Comparison of ENCODE assay signal across 14 cellular contexts in the genomic region with DNA sequence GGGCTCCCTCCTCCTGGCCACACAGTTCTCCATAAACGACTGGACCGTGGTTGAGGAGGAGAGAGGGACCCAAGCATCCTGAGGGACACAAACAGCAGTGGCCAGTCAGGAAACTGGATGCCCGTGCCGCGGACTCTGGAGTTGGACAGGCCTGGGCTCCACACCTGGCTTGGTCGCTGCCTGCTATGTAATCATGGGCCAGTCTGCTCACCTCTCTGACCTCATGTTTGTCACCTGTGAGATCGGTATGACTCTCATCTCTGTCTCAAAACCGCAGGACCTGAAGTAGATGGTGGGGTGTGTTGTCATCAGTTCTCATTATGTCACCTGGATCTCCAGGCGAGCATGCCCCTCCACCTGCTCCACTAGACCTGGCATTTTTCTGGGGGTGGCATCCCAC. TPM values are rescaled to one million over a fixed set of nuclear protein-coding genes. Genes with fewer than 3 reads are reported as not detected.
DNase-seq lines count a peak whose midpoint lies in the region; ATAC-seq and TF ChIP-seq lines count a peak whose summit lies in the region.
"Had no signal": no experiment of that assay in that cellular context is flagged by ENCODE, and none has a peak within 500 bp of the region (broad histone marks: within the 10 kb centered on the region; RNA-seq: fewer than 3 reads in every experiment).

No MANE protein-coding gene starts in this region.

- no peaks in the 10 kb centered on the region for H3K27me3 Mint-ChIP-seq in endodermal cell (ENCODE audit: insufficient read depth)
- peaks cover 3% of the 10 kb centered on the region for H3K27me3 Mint-ChIP-seq in activated T-cell treated with anti-CD3 and anti-CD28 coated beads, Interleukin-2, amount 50 U/mL, for 4 hours (ENCODE audit: low read depth)

- H2AK5ac ChIP-seq in IMR-90 (ENCODE audit: low read depth, low read length), result peak overlapping the region; percentile 100

- ATAC-seq in IMR-90 (ENCODE audit: low read depth) (no peak), HG03442 (IDR thresholded peaks at IDR 0.05; ENCODE audit: unreplicated experiment) (no peak)
- ATAC-seq in activated T-cell treated with anti-CD3 and anti-CD28 coated beads, Interleukin-2, amount 50 U/mL, for 4 hours, result no peak

- H2BK120ac ChIP-seq in IMR-90 (ENCODE audit: low read depth, low read length), result peak overlapping the region; percentile 63

- DNase-seq in COLO668 (lab: John Stamatoyannopoulos, UW; ENCODE audit: unreplicated experiment) (peak; percentile 51), IMR-90 (no peak), endodermal cell (no peak), HPDE6-E6E7 (ENCODE audit: extremely low spot score) (no peak), NCI-H524 (lab: John Stamatoyannopoulos, UW) (no peak)
- no peak for DNase-seq in activated T-cell treated with anti-CD3 and anti-CD28 coated beads, Interleukin-2, amount 50 U/mL, for 4 hours
- DNase-seq: amniotic stem cell; C1 segment of cervical spinal cord; stimulated activated CD4-positive, alpha-beta T cell treated with anti-CD3 and anti-CD28 coated beads, Interleukin-2, amount 100 ng/mL, for 24 hours; T1000 had no signal

- no peak overlapping the region for H3K56ac ChIP-seq in IMR-90 (ENCODE audit: extremely low read depth, insufficient read depth, low read length)

- no peak overlapping the region for H3K18ac ChIP-seq in IMR-90 (ENCODE audit: low read depth, low read length)

- no peaks in the 10 kb centered on the region for H3K9me3 Mint-ChIP-seq in endodermal cell
- H3K9me3 Mint-ChIP-seq in activated T-cell treated with anti-CD3 and anti-CD28 coated beads, Interleukin-2, amount 50 U/mL, for 4 hours, result no peaks in the 10 kb centered on the region
- H3K9me3 Mint-ChIP-seq: neural progenitor cell had no signal

- no TSS peak for BruUV-seq in IMR-90 (replicated peaks; lab: Mats Ljungman, UMichigan)

- H2BK5ac ChIP-seq in IMR-90 (ENCODE audit: low read depth, low read length, poor library complexity, severe bottlenecking), result no peak overlapping the region

- H2AK9ac ChIP-seq in IMR-90 (replicated peaks; ENCODE audit: low read depth, low read length, poor library complexity), result no peak overlapping the region

- no peak for TF ChIP-seq POLR2A in IMR-90 (IDR thresholded peaks at IDR 0.05; ENCODE audit: low read depth, low read length)

- peak overlapping the region; percentile 60 for H2BK20ac ChIP-seq in IMR-90 (ENCODE audit: low read depth, low read length)

- H4K91ac ChIP-seq in IMR-90 (ENCODE audit: insufficient read depth, low read depth, low read length), result peak overlapping the region; percentile 90

- no peak for TF ChIP-seq CTCF in IMR-90 (conservative IDR thresholded peaks at IDR 0.05; ENCODE audit: low read depth, low read length)
- TF ChIP-seq CTCF in endodermal cell (conservative IDR thresholded peaks at IDR 0.05), result no peak

- H3K9ac ChIP-seq in IMR-90 (ENCODE audit: low read depth, low read length) (no peak overlapping the region), endodermal cell (ENCODE audit: extremely low read depth, low read length, poor library complexity, severe bottlenecking) (no peak overlapping the region), skeletal muscle satellite cell (ENCODE audit: low read depth, low read length) (no peak overlapping the region)
- H3K9ac ChIP-seq: neural progenitor cell had no signal

- H3K9me1 ChIP-seq in IMR-90 (ENCODE audit: insufficient read depth, low read length), result peaks cover 34% of the 10 kb centered on the region

- TF ChIP-seq RAD21 in IMR-90 (IDR thresholded peaks at IDR 0.05; ENCODE audit: low read length), result no peak

- H4K20me1 ChIP-seq in IMR-90 (ENCODE audit: insufficient read depth, low read length), result peaks cover 8% of the 10 kb centered on the region; the same call in 1 of the 2 replicates

- no peak overlapping the region for H4K5ac ChIP-seq in IMR-90 (ENCODE audit: low read depth, low read length)

- H3K4me1 Mint-ChIP-seq in endodermal cell, result peaks cover 29% of the 10 kb centered on the region
- peaks cover 35% of the 10 kb centered on the region for H3K4me1 Mint-ChIP-seq in activated T-cell treated with anti-CD3 and anti-CD28 coated beads, Interleukin-2, amount 50 U/mL, for 4 hours (ENCODE audit: low read depth)

- H3K27ac ChIP-seq in IMR-90 (ENCODE audit: insufficient read depth, low read length) (no peak overlapping the region), endodermal cell (ENCODE audit: low read depth, low read length) (no peak overlapping the region)
- H3K27ac ChIP-seq: epithelial cell of prostate, neural progenitor cell had no signal

- in situ Hi-C loops in IMR-90 (cut with MboI; ENCODE audit: low sequenced_read_pairs), result no loop called here

- 97% methylated on average over 4 of the region's 9 CpGs; no CpG with 5 or more reads in 1 of the 2 experiments for WGBS in IMR-90 (ENCODE audit: extremely low coverage in 2 of 2, insufficient read length in 1 of 2), 2 experiments
- 94 to 100% methylated on average over 2 to 9 of the region's 9 CpGs for WGBS in endodermal cell (ENCODE audit: insufficient coverage in 1 of 2, insufficient read length in 1 of 2), 2 experiments

- H3K14ac ChIP-seq in IMR-90 (replicated peaks; ENCODE audit: low read depth, low read length), result 0 out of 2 replicates have a peak overlapping the region, but pooled peaks have one; percentile 32

- no peaks in the 10 kb centered on the region for H3K9me3 ChIP-seq in IMR-90 (ENCODE audit: control insufficient read depth, insufficient read depth, low read length)
- no peaks in the 10 kb centered on the region for H3K9me3 ChIP-seq in endodermal cell (ENCODE audit: control insufficient read depth, low read length)
- H3K9me3 ChIP-seq in skeletal muscle satellite cell (replicated peaks; ENCODE audit: low read length), result no peaks in the 10 kb centered on the region

- H3K27ac Mint-ChIP-seq in endodermal cell, result peak overlapping the region; percentile 35

- H3K4me3 ChIP-seq in IMR-90 (ENCODE audit: insufficient read depth, low read depth, low read length), result no peak overlapping the region
- no peak overlapping the region for H3K4me3 ChIP-seq in endodermal cell (ENCODE audit: low read length)
- no peak overlapping the region for H3K4me3 ChIP-seq in skeletal muscle satellite cell (ENCODE audit: low read length)
- H3K4me3 ChIP-seq: neural progenitor cell had no signal

- dilution Hi-C loops in IMR-90 (cut with HindIII; ENCODE audit: low sequenced_read_pairs, unreplicated experiment), result no loop called here

- CTCF ChIA-PET in IMR-90 (lab: Yijun Ruan, JAX), result no interaction called here

- intact Hi-C loops in IMR-90 (cut with micrococcal nuclease), result no loop called here

- H2AFZ ChIP-seq in IMR-90 (replicated peaks; ENCODE audit: low read length, poor library complexity), result peak overlapping the region; percentile 56
- H2AFZ ChIP-seq: neural progenitor cell had no signal

- H3K4me1 ChIP-seq in IMR-90 (ENCODE audit: control insufficient read depth, insufficient read depth, low read length), result peaks cover 45% of the 10 kb centered on the region
- peaks cover 25% of the 10 kb centered on the region for H3K4me1 ChIP-seq in endodermal cell (ENCODE audit: control insufficient read depth, insufficient read depth, low read length)
- peaks cover 99% of the 10 kb centered on the region for H3K4me1 ChIP-seq in skeletal muscle satellite cell (ENCODE audit: control insufficient read depth, insufficient read depth, low read length)

- H3K27me3 ChIP-seq in IMR-90 (ENCODE audit: control insufficient read depth, insufficient read depth, low read length) (no peaks in the 10 kb centered on the region), endodermal cell (ENCODE audit: control insufficient read depth, insufficient read depth, low read length, poor library complexity, severe bottlenecking) (no peaks in the 10 kb centered on the region), skeletal muscle satellite cell (ENCODE audit: control insufficient read depth, insufficient read depth, low read length) (no peaks in the 10 kb centered on the region)
- H3K27me3 ChIP-seq: neural progenitor cell had no signal

- peak overlapping the region; percentile 55; the same call in 1 of the 2 replicates for H3K23ac ChIP-seq in IMR-90 (ENCODE audit: low read depth, low read length)

- peaks cover 38 to 93% of the 10 kb centered on the region in 2 experiments for H3K79me1 ChIP-seq in IMR-90 (ENCODE audit: low read depth in 1 of 2, low read length in 2 of 2)

- H4K8ac ChIP-seq in IMR-90 (ENCODE audit: low read depth in 2 of 2, low read length in 2 of 2), result no peak overlapping the region

- no peak overlapping the region for H3K4me3 Mint-ChIP-seq in endodermal cell
- no peak overlapping the region for H3K4me3 Mint-ChIP-seq in activated T-cell treated with anti-CD3 and anti-CD28 coated beads, Interleukin-2, amount 50 U/mL, for 4 hours
- H3K4me3 Mint-ChIP-seq: neural progenitor cell had no signal

- H3K36me3 Mint-ChIP-seq in endodermal cell (ENCODE audit: low read depth), result no peaks in the 10 kb centered on the region
- no peaks in the 10 kb centered on the region for H3K36me3 Mint-ChIP-seq in activated T-cell treated with anti-CD3 and anti-CD28 coated beads, Interleukin-2, amount 50 U/mL, for 4 hours (ENCODE audit: insufficient read depth)
- H3K36me3 Mint-ChIP-seq: neural progenitor cell had no signal

- peak overlapping the region; percentile 93; the same call in 1 of the 3 replicates for H2BK15ac ChIP-seq in IMR-90 (ENCODE audit: low read depth, low read length)

- H3K4me2 ChIP-seq in IMR-90 (ENCODE audit: low read depth, low read length), result no peak overlapping the region
- peak overlapping the region; percentile 75 for H3K4me2 ChIP-seq in skeletal muscle satellite cell (ENCODE audit: low read length)
- H3K4me2 ChIP-seq: neural progenitor cell had no signal

- POLR2A ChIA-PET in IMR-90 (lab: Charles Lee; ENCODE audit: unreplicated experiment), result interaction anchor here (0.5 kb wide), 1 partner anchor 160 kb away, joined by 3 read pairs; no protein-coding TSS in a partner anchor

- H3K4ac ChIP-seq in IMR-90 (ENCODE audit: low read depth, low read length), result peak overlapping the region; percentile 100

- H3K36me3 ChIP-seq in IMR-90 (ENCODE audit: control insufficient read depth, insufficient read depth, low read length) (no peaks in the 10 kb centered on the region), endodermal cell (ENCODE audit: control insufficient read depth, insufficient read depth, low read length) (no peaks in the 10 kb centered on the region), skeletal muscle satellite cell (ENCODE audit: insufficient read depth, low read length) (peaks cover 19% of the 10 kb centered on the region)
- H3K36me3 ChIP-seq: neural progenitor cell had no signal

TF ChIP-seq in IMR-90, 13 proteins besides CTCF, POLR2A, EP300 and RAD21 (continues in another document):
- TF ChIP-seq NFE2L2 (IDR thresholded peaks at IDR 0.05; ENCODE audit: low read depth, low read length), result no peak
- TF ChIP-seq MAZ (IDR thresholded peaks at IDR 0.05; ENCODE audit: borderline replicate concordance, low read depth, low read length), result no peak

RNA-seq across cellular contexts. Expression of a gene that starts 14.5 kb away (rescaled TPM):
- total RNA-seq in IMR-90 (2012; rRNA removed) (24.9 and 30.8 TPM in 2 replicates), endodermal cell (10 to 100 TPM; 50.5 to 67.9 TPM)
- 35.7 and 38.8 TPM in 2 replicates for polyA plus RNA-seq in IMR-90 (2012; rRNA removed)
- 34.7 and 72.2 TPM in 2 replicates for polyA plus RNA-seq in IMR-90 (2012; cell fraction: cytosol; rRNA removed)
- polyA plus RNA-seq in IMR-90 (2012; cell fraction: nucleus; rRNA removed; ENCODE audit: low replicate concordance), result 24.5 and 60.8 TPM in 2 replicates
- 107 TPM for polyA plus RNA-seq in endodermal cell (2013, experiment 1 of 2)
- polyA plus RNA-seq in endodermal cell (2013, experiment 2 of 2), result 113 TPM
- 101 and 157 TPM in 2 replicates for total RNA-seq in skeletal muscle satellite cell (2012; rRNA removed)
- 1 to 10 TPM; 1.2 to 3.3 (median 1.4) TPM for total RNA-seq in activated T-cell treated with anti-CD3 and anti-CD28 coated beads, Interleukin-2, amount 50 U/mL, for 4 hours
